ENCODE assay signal across 1 cellular context in genomic region chr3:153247331-153248311, GRCh38.
TF ChIP-seq lines count a peak whose summit lies in the region.

No MANE protein-coding gene starts in this region.

TF ChIP-seq in K562, 482 proteins besides CTCF, POLR2A, EP300 and RAD21 (continued from another document):
- TF ChIP-seq GATA2 (CRISPR knock-in tag; IDR thresholded peaks at IDR 0.05) (no peak), SRSF3 (IDR thresholded peaks at IDR 0.05; ENCODE audit: insufficient read depth, low read length) (no peak), HMG20A (CRISPR knock-in tag; conservative IDR thresholded peaks at IDR 0.05) (no peak), RB1 (IDR thresholded peaks at IDR 0.05; ENCODE audit: low read depth) (no peak), CBFA2T2 (conservative IDR thresholded peaks at IDR 0.05) (no peak), PRMT5 (CRISPR knock-in tag; IDR thresholded peaks at IDR 0.05) (no peak), JUNB (CRISPR knock-in tag; conservative IDR thresholded peaks at IDR 0.05) (no peak)
- TF ChIP-seq, protein P1, sequence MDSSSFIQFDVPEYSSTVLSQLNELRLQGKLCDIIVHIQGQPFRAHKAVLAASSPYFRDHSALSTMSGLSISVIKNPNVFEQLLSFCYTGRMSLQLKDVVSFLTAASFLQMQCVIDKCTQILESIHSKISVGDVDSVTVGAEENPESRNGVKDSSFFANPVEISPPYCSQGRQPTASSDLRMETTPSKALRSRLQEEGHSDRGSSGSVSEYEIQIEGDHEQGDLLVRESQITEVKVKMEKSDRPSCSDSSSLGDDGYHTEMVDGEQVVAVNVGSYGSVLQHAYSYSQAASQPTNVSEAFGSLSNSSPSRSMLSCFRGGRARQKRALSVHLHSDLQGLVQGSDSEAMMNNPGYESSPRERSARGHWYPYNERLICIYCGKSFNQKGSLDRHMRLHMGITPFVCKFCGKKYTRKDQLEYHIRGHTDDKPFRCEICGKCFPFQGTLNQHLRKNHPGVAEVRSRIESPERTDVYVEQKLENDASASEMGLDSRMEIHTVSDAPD (CRISPR knock-in tag; IDR thresholded peaks at IDR 0.05) = no peak
